1 cellular context compared by ENCODE assay signal in genomic region chr1:91925644-91926330, GRCh38.
TF ChIP-seq lines count a peak whose summit lies in the region.

No MANE protein-coding gene starts in this region.

TF ChIP-seq in HepG2, 621 proteins besides CTCF, POLR2A, EP300 and RAD21:
- peak; percentile 25 to 33; a peak in 1 of 4 replicates for TF ChIP-seq MAFK (conservative IDR thresholded peaks at IDR 0.05 in 1 of 2, IDR thresholded peaks at IDR 0.05 in 1 of 2; ENCODE audit: low read length in 2 of 2)
- no peak for TF ChIP-seq KLF16 (CRISPR knock-in tag; IDR thresholded peaks at IDR 0.05)
- peak; percentile 93 for TF ChIP-seq HNRNPK (IDR thresholded peaks at IDR 0.05; ENCODE audit: low read depth, low read length, poor library complexity, severe bottlenecking)
TF ChIP-seq in HepG2: peak in this region for 2.
